ENCODE assay signal across 24 cellular contexts in the genomic region with DNA sequence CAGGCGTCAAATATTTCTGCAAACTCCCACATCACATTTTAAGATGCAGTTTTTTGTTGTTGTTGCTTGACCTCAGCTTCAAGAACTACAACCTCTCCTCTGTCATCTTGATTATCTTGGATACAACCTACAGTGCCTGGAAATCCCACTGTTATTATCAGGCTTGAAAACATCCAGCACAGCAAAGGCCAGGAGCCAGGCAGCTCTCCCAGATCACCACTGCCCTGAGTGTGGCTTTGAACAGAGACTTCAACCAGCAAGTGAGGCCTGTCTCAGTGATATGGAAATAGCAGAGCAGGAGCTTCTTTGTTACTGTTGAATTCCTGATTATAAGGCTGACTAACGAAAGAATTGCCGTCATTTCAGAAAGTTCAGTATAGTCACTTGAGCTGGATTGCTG. TPM values are rescaled to one million over a fixed set of nuclear protein-coding genes. Genes with fewer than 3 reads are reported as not detected.
DNase-seq lines count a peak whose midpoint lies in the region; ATAC-seq, FAIRE-seq and TF ChIP-seq lines count a peak whose summit lies in the region.
"Had no signal": no experiment of that assay in that cellular context is flagged by ENCODE, and none has a peak within 500 bp of the region (broad histone marks: within the 10 kb centered on the region; RNA-seq: fewer than 3 reads in every experiment).

No MANE protein-coding gene starts in this region.

- FAIRE-seq in endometrium (lab: Jason Lieb, UNC) = peak; percentile 33
- FAIRE-seq: GM12878, H54 had no signal

- H3F3A ChIP-seq in smooth muscle cell (ENCODE audit: low read depth) = no peaks in the 10 kb centered on the region

- H3K36me3 ChIP-seq in smooth muscle cell (ENCODE audit: low read depth) = no peaks in the 10 kb centered on the region
- H3K36me3 ChIP-seq: BE2C; BLaER1 treated with 17β-estradiol and CSF1 and Interleukin-3, amounts not matched to agents 10 nM and 100 nM had no signal

- 61% methylated on average over 3 of the region's 3 CpGs for WGBS in smooth muscle cell (ENCODE audit: low lambda C conversion rate)

- ATAC-seq in sciatic nerve = peak; percentile 73
- no peak for ATAC-seq in GM21529 (IDR thresholded peaks at IDR 0.05; ENCODE audit: unreplicated experiment)
- ATAC-seq: A549, GM12878 had no signal

- peaks cover 13% of the 10 kb centered on the region for H3K27me3 ChIP-seq in smooth muscle cell (ENCODE audit: low read depth)
- H3K27me3 ChIP-seq: BE2C; BLaER1 treated with 17β-estradiol and CSF1 and Interleukin-3, amounts not matched to agents 10 nM and 100 nM had no signal

- intact Hi-C loops in sciatic nerve (cut with DNase I) = no loop called here

- no peaks in the 10 kb centered on the region for H3K9me3 ChIP-seq in smooth muscle cell (replicated peaks; ENCODE audit: low read depth)
- H3K9me3 ChIP-seq: A549, BE2C had no signal

- no peak for TF ChIP-seq CTCF in smooth muscle cell (IDR thresholded peaks at IDR 0.05; ENCODE audit: borderline replicate concordance, insufficient read depth, poor library complexity, severe bottlenecking)

- H3K4me2 ChIP-seq in smooth muscle cell = no peak overlapping the region
- H3K4me2 ChIP-seq: BLaER1 treated with 17β-estradiol and CSF1 and Interleukin-3, amounts not matched to agents 10 nM and 100 nM had no signal

- no peaks in the 10 kb centered on the region for H3K4me1 ChIP-seq in smooth muscle cell (ENCODE audit: low read depth)
- H3K4me1 ChIP-seq: A549, BE2C had no signal

- no peak overlapping the region for H3K9ac ChIP-seq in smooth muscle cell (ENCODE audit: low read depth)
- H3K9ac ChIP-seq: BLaER1 treated with 17β-estradiol and CSF1 and Interleukin-3, amounts not matched to agents 10 nM and 100 nM had no signal

- H3K79me2 ChIP-seq in smooth muscle cell (ENCODE audit: low read depth) = no peaks in the 10 kb centered on the region

- H3K4me3 ChIP-seq in smooth muscle cell = no peak overlapping the region
- H3K4me3 ChIP-seq: A549; BLaER1 treated with 17β-estradiol and CSF1 and Interleukin-3, amounts not matched to agents 10 nM and 100 nM; GM12878 had no signal

- no peak overlapping the region for H3K27ac ChIP-seq in smooth muscle cell (ENCODE audit: low read depth)
- H3K27ac ChIP-seq: A549; BLaER1 treated with 17β-estradiol and CSF1 and Interleukin-3, amounts not matched to agents 10 nM and 100 nM had no signal

- no peaks in the 10 kb centered on the region for H4K20me1 ChIP-seq in smooth muscle cell (ENCODE audit: low read depth)
- H4K20me1 ChIP-seq: BLaER1 treated with 17β-estradiol and CSF1 and Interleukin-3, amounts not matched to agents 10 nM and 100 nM had no signal

- no peak overlapping the region for H2AFZ ChIP-seq in smooth muscle cell (ENCODE audit: low read depth)

- DNase-seq in ELF-1 (ENCODE audit: low read depth, low spot score) (peak; percentile 12), OCI-M1 (lab: John Stamatoyannopoulos, UW) (peak; percentile 13), sciatic nerve (ENCODE audit: low spot score) (no peak), cerebellar cortex (ENCODE audit: low spot score) (no peak), ureter (ENCODE audit: low spot score) (no peak), smooth muscle cell (lab: John Stamatoyannopoulos, UW; ENCODE audit: unreplicated experiment) (no peak)
- DNase-seq: 8988T; ACHN; AML-193; BE2C; CD4-positive, alpha-beta T cell; CD8-positive, alpha-beta memory T cell; DMS53; DND-41; GDM1; GOT3; HCEC 1CT had no signal

RNA-seq across cellular contexts. Expression of gene CCDC190, which starts 28.5 kb away (rescaled TPM):
- total RNA-seq in sciatic nerve (0.22 TPM), ureter (0.23 TPM), smooth muscle cell (not detected in 2 replicates)
- 0.27 TPM in 1 of 2 replicates, not detected in the other for polyA plus RNA-seq in smooth muscle cell
- total RNA-seq: CD4-positive, alpha-beta T cell; CD8-positive, alpha-beta memory T cell; GM12878 had no signal
- polyA plus RNA-seq: A549; CD14-positive monocyte; CD8-positive, alpha-beta memory T cell; GM12878 had no signal

RNA-seq across cellular contexts. Expression of gene HSD17B7, which starts 42.0 kb away (rescaled TPM):
- total RNA-seq in sciatic nerve (26.3 TPM), ureter (23.5 TPM), smooth muscle cell (15.5 and 18.9 TPM in 2 replicates)
- polyA plus RNA-seq in smooth muscle cell = 11.6 and 12.4 TPM in 2 replicates

Comparison
In these comparisons a context has a peak if more than half of its experiments do, and no peak if none do; other contexts are left out.
1. DNase-seq: peak in ELF-1 (single experiment) and OCI-M1 (single experiment); none in sciatic nerve (single experiment), cerebellar cortex (single experiment), ureter (single experiment) and smooth muscle cell (single experiment).